In the genomic region with DNA sequence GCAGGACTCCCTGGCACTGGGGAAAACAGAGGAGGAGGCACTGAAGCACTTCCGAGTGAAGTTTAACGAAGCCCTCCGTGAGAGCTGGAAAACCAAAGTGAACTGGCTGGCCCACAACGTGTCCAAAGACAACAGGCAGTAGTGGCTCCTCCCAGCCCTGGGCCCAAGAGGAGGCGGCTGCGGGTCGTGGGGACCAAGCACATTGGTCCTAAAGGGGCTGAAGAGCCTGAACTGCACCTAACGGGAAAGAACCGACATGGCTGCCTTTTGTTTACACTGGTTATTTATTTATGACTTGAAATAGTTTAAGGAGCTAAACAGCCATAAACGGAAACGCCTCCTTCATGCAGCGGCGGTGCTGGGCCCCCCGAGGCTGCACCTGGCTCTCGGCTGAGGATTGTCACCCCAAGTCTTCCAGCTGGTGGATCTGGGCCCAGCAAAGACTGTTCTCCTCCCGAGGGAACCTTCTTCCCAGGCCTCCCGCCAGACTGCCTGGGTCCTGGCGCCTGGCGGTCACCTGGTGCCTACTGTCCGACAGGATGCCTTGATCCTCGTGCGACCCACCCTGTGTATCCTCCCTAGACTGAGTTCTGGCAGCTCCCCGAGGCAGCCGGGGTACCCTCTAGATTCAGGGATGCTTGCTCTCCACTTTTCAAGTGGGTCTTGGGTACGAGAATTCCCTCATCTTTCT, we compare ENCODE assay signal across 23 cellular contexts.
DNase-seq lines count a peak whose midpoint lies in the region; ATAC-seq and TF ChIP-seq lines count a peak whose summit lies in the region.
"Had no signal": no experiment of that assay in that cellular context is flagged by ENCODE, and none has a peak within 500 bp of the region (broad histone marks: within the 10 kb centered on the region; RNA-seq: fewer than 3 reads in every experiment).

No MANE protein-coding gene starts in this region.

- no peaks in the 10 kb centered on the region for H3K27me3 Mint-ChIP-seq in activated CD4-positive, alpha-beta T cell treated with anti-CD3 and anti-CD28 coated beads, Interleukin-2, amount 10 ng/mL, durations not matched to agents 7 days and 5 days
- H3K27me3 Mint-ChIP-seq in activated T-helper 2 cell treated with anti-CD3 and anti-CD28 coated beads, Interferon-gamma antibody, Interleukin-2, Interleukin-4, amounts not matched to agents 10 μg/mL and 5 μg/mL and 100 μg/mL, durations not matched to agents 14 hours and 24 hours and 36 hours (ENCODE audit: low read depth), result no peaks in the 10 kb centered on the region
- peaks cover 4% of the 10 kb centered on the region for H3K27me3 Mint-ChIP-seq in nephron progenitor cell (ENCODE audit: low read depth, poor library complexity)

- H3K9me3 ChIP-seq in MG63, result no peaks in the 10 kb centered on the region
- H3K9me3 ChIP-seq: esophagus muscularis mucosa had no signal

- peaks cover 80% of the 10 kb centered on the region for H3K36me3 Mint-ChIP-seq in activated CD4-positive, alpha-beta T cell treated with anti-CD3 and anti-CD28 coated beads, Interleukin-2, amount 10 ng/mL, durations not matched to agents 7 days and 5 days (ENCODE audit: low read depth)
- peaks cover 85% of the 10 kb centered on the region for H3K36me3 Mint-ChIP-seq in activated T-helper 2 cell treated with anti-CD3 and anti-CD28 coated beads, Interferon-gamma antibody, Interleukin-2, Interleukin-4, amounts not matched to agents 10 μg/mL and 5 μg/mL and 100 μg/mL, durations not matched to agents 14 hours and 24 hours and 36 hours (ENCODE audit: low read depth)
- peaks cover 61% of the 10 kb centered on the region for H3K36me3 Mint-ChIP-seq in nephron progenitor cell (ENCODE audit: low read depth)

- H3K27ac Mint-ChIP-seq in activated CD4-positive, alpha-beta T cell treated with anti-CD3 and anti-CD28 coated beads, Interleukin-2, amount 10 ng/mL, durations not matched to agents 7 days and 5 days, result peak overlapping the region; percentile 96
- H3K27ac Mint-ChIP-seq in activated T-helper 2 cell treated with anti-CD3 and anti-CD28 coated beads, Interferon-gamma antibody, Interleukin-2, Interleukin-4, amounts not matched to agents 10 μg/mL and 5 μg/mL and 100 μg/mL, durations not matched to agents 14 hours and 24 hours and 36 hours, result peak overlapping the region; percentile 94
- H3K27ac Mint-ChIP-seq in nephron progenitor cell, result peak overlapping the region; percentile 93

- H3K4me3 Mint-ChIP-seq in activated CD4-positive, alpha-beta T cell treated with anti-CD3 and anti-CD28 coated beads, Interleukin-2, amount 10 ng/mL, durations not matched to agents 7 days and 5 days, result peak overlapping the region; percentile 16
- no peak overlapping the region for H3K4me3 Mint-ChIP-seq in activated T-helper 2 cell treated with anti-CD3 and anti-CD28 coated beads, Interferon-gamma antibody, Interleukin-2, Interleukin-4, amounts not matched to agents 10 μg/mL and 5 μg/mL and 100 μg/mL, durations not matched to agents 14 hours and 24 hours and 36 hours (ENCODE audit: low read depth)
- no peak overlapping the region for H3K4me3 Mint-ChIP-seq in nephron progenitor cell

- no peak for DNase-seq in activated CD4-positive, alpha-beta T cell treated with anti-CD3 and anti-CD28 coated beads, Interleukin-2, amount 10 ng/mL, durations not matched to agents 7 days and 5 days
- DNase-seq in activated CD4-positive, alpha-beta T cell treated with anti-CD3 and anti-CD28 coated beads for 4 hours, result no peak
- DNase-seq in DMS53 (lab: John Stamatoyannopoulos, UW) (peak; percentile 68), nephron progenitor cell (no peak), MG63 (no peak)
- no peak for DNase-seq in activated T-helper 2 cell treated with anti-CD3 and anti-CD28 coated beads, Interferon-gamma antibody, Interleukin-2, Interleukin-4, amounts not matched to agents 10 μg/mL and 5 μg/mL and 100 μg/mL, durations not matched to agents 14 hours and 24 hours and 36 hours (ENCODE audit: low spot score)
- DNase-seq: activated CD4-positive, alpha-beta T cell treated with anti-CD3 and anti-CD28 coated beads for 48 hours; activated effector memory CD4-positive, alpha-beta T cell treated with Interleukin-2 at 50 U/mL for 16 hours; Calu3; dermis blood vessel endothelial cell; GF-D8; glutamatergic neuron; HCEC 1CT; mesenchymal stem cell; NCI-H1092 treated with DMSO at 0.1 percent for 48 hours; occipital lobe; SHP77 treated with DMSO at 0.1 percent for 48 hours; stimulated activated CD4-positive, alpha-beta T cell treated with anti-CD3 and anti-CD28 coated beads, Interleukin-4, amount 100 ng/mL, for 24 hours; T-helper 9 cell had no signal

- no peaks in the 10 kb centered on the region for H3K27me3 ChIP-seq in MG63
- H3K27me3 ChIP-seq: esophagus muscularis mucosa, upper lobe of left lung had no signal

- TF ChIP-seq CTCF in nephron progenitor cell (IDR thresholded peaks at IDR 0.05), result no peak

- H3K4me1 Mint-ChIP-seq in activated CD4-positive, alpha-beta T cell treated with anti-CD3 and anti-CD28 coated beads, Interleukin-2, amount 10 ng/mL, durations not matched to agents 7 days and 5 days, result peaks cover 79% of the 10 kb centered on the region
- H3K4me1 Mint-ChIP-seq in activated T-helper 2 cell treated with anti-CD3 and anti-CD28 coated beads, Interferon-gamma antibody, Interleukin-2, Interleukin-4, amounts not matched to agents 10 μg/mL and 5 μg/mL and 100 μg/mL, durations not matched to agents 14 hours and 24 hours and 36 hours (ENCODE audit: low read depth), result peaks cover 41% of the 10 kb centered on the region
- peaks cover 14% of the 10 kb centered on the region for H3K4me1 Mint-ChIP-seq in nephron progenitor cell

- no peaks in the 10 kb centered on the region for H3K9me3 Mint-ChIP-seq in activated CD4-positive, alpha-beta T cell treated with anti-CD3 and anti-CD28 coated beads, Interleukin-2, amount 10 ng/mL, durations not matched to agents 7 days and 5 days
- H3K9me3 Mint-ChIP-seq in activated T-helper 2 cell treated with anti-CD3 and anti-CD28 coated beads, Interferon-gamma antibody, Interleukin-2, Interleukin-4, amounts not matched to agents 10 μg/mL and 5 μg/mL and 100 μg/mL, durations not matched to agents 14 hours and 24 hours and 36 hours, result peaks cover 5% of the 10 kb centered on the region
- H3K9me3 Mint-ChIP-seq in nephron progenitor cell, result peaks cover 5% of the 10 kb centered on the region

- POLR2A ChIA-PET in activated CD4-positive, alpha-beta T cell treated with anti-CD3 and anti-CD28 coated beads, Interleukin-2, amount 10 ng/mL, durations not matched to agents 7 days and 5 days (lab: Charles Lee), result no interaction called here

- no peak overlapping the region for H3K4me3 ChIP-seq in MG63
- H3K4me3 ChIP-seq: esophagus muscularis mucosa, upper lobe of left lung had no signal

- CTCF ChIA-PET in activated CD4-positive, alpha-beta T cell treated with anti-CD3 and anti-CD28 coated beads, Interleukin-2, amount 10 ng/mL, durations not matched to agents 7 days and 5 days (lab: Charles Lee), result interaction anchor here (0.9 to 3.1 kb wide), 6 partner anchors 17 to 142 kb away, joined by 3 to 15 read pairs (median 3); no protein-coding TSS in a partner anchor

- ATAC-seq in HG02840 (IDR thresholded peaks at IDR 0.05; ENCODE audit: low FRiP score, unreplicated experiment) (no peak), GM18867 (IDR thresholded peaks at IDR 0.05; ENCODE audit: unreplicated experiment) (no peak)

- peaks cover 8% of the 10 kb centered on the region; the same call in 1 of the 2 replicates for H3K36me3 ChIP-seq in MG63

- intact Hi-C loops in activated T-helper 2 cell treated with anti-CD3 and anti-CD28 coated beads, Interferon-gamma antibody, Interleukin-2, Interleukin-4, amounts not matched to agents 10 μg/mL and 5 μg/mL and 100 μg/mL, durations not matched to agents 14 hours and 24 hours and 36 hours (cut with micrococcal nuclease), result loop anchor here (5.0 to 10.0 kb wide), 4 partner anchors 40 to 138 kb away; a partner anchor contains a TSS
